ENCODE assay signal across 3 cellular contexts in the genomic region with DNA sequence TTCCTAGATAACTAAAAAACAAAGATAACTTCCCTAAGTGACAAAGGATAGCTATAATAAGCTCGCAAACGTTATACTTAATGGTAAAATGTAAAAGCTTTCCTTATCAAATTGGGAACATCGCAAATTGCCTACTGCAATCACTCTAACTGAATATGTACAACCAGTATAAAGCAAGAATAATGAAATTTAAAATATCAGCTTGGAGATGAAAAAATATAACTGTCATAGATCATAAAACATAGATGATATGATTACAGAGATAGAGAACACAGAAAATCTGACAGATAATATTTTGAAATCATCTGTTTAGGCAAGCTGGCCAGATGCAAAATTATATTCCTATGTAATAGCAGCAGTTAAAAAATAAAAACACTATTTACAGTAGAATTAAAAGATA.
"Had no signal": no experiment of that assay in that cellular context is flagged by ENCODE, and none has a peak within 500 bp of the region (broad histone marks: within the 10 kb centered on the region; RNA-seq: fewer than 3 reads in every experiment).

No MANE protein-coding gene starts in this region.

- DNase-seq: GDM1, GF-D8 had no signal

- H3K4me3 ChIP-seq: GM12878 had no signal

- ATAC-seq: GM12878 had no signal
